24 cellular contexts compared by ENCODE assay signal in genomic region chr18:58252166-58252565, GRCh38.
A peak's percentile ranks its signal among the peaks of the same experiment; 100 is the strongest.
DNase-seq lines count a peak whose midpoint lies in the region; ATAC-seq, FAIRE-seq and TF ChIP-seq lines count a peak whose summit lies in the region.
"Had no signal": no experiment of that assay in that cellular context is flagged by ENCODE, and none has a peak within 500 bp of the region (broad histone marks: within the 10 kb centered on the region; RNA-seq: fewer than 3 reads in every experiment).

No MANE protein-coding gene starts in this region.

- no peak for TF ChIP-seq POLR2A in gastrocnemius medialis (IDR thresholded peaks at IDR 0.05)

- H3K9me3 Mint-ChIP-seq in GM23338, result no peaks in the 10 kb centered on the region
- no peaks in the 10 kb centered on the region for H3K9me3 Mint-ChIP-seq in astrocyte (ENCODE audit: unreplicated experiment)
- peaks cover 20% of the 10 kb centered on the region for H3K9me3 Mint-ChIP-seq in glutamatergic neuron (ENCODE audit: unreplicated experiment)
- H3K9me3 Mint-ChIP-seq: CD4-positive, CD25-positive, alpha-beta regulatory T cell; IgD-negative memory B cell had no signal

- peaks cover 29% of the 10 kb centered on the region for H3K79me2 ChIP-seq in GM23338 (replicated peaks; ENCODE audit: insufficient read depth)
- peaks cover 27% of the 10 kb centered on the region for H3K79me2 ChIP-seq in astrocyte (ENCODE audit: insufficient read depth, low read length)
- no peaks in the 10 kb centered on the region for H3K79me2 ChIP-seq in smooth muscle cell (ENCODE audit: low read depth)

- H3K9me2 ChIP-seq in GM23338 (ENCODE audit: insufficient read depth), result no peaks in the 10 kb centered on the region

- H3K9ac ChIP-seq in astrocyte (ENCODE audit: low read length) (no peak overlapping the region), smooth muscle cell (ENCODE audit: low read depth) (no peak overlapping the region)

- DNase-seq in GM23338 (ENCODE audit: low spot score) (no peak), astrocyte (ENCODE audit: low read depth) (no peak), glutamatergic neuron (no peak), smooth muscle cell (lab: John Stamatoyannopoulos, UW; ENCODE audit: unreplicated experiment) (no peak), gastrocnemius medialis (no peak), COLO668 (lab: John Stamatoyannopoulos, UW; ENCODE audit: unreplicated experiment) (no peak), mucosa of gallbladder (ENCODE audit: low spot score) (no peak)
- DNase-seq: CD4-positive, CD25-positive, alpha-beta regulatory T cell; COR-L47; DND-41; GOT3; HCEC 1CT; MV-4-11; NCI-H1105 treated with DMSO at 0.1 percent for 48 hours; NCI-H2029 treated with DMSO at 0.1 percent for 48 hours; NCI-H226; NCI-H510A treated with DMSO at 0.1 percent for 48 hours; NCI-H748 treated with DMSO at 0.1 percent for 48 hours; SIG-M5 had no signal

- H3K4me3 ChIP-seq in GM23338 (no peak overlapping the region), astrocyte (ENCODE audit: insufficient read depth, low read depth, low read length) (no peak overlapping the region), smooth muscle cell (no peak overlapping the region), gastrocnemius medialis (no peak overlapping the region)

- no peaks in the 10 kb centered on the region for H3K27me3 ChIP-seq in GM23338 (ENCODE audit: insufficient read depth)
- H3K27me3 ChIP-seq in astrocyte (ENCODE audit: insufficient read depth, low read length), result no peaks in the 10 kb centered on the region
- H3K27me3 ChIP-seq in smooth muscle cell (ENCODE audit: low read depth), result no peaks in the 10 kb centered on the region
- no peaks in the 10 kb centered on the region for H3K27me3 ChIP-seq in gastrocnemius medialis

- peaks cover 2% of the 10 kb centered on the region; the same call in 1 of the 2 replicates for H4K20me1 ChIP-seq in GM23338 (replicated peaks; ENCODE audit: insufficient read depth)
- H4K20me1 ChIP-seq in astrocyte (ENCODE audit: insufficient read depth, low read length), result peaks cover 36% of the 10 kb centered on the region
- no peaks in the 10 kb centered on the region for H4K20me1 ChIP-seq in smooth muscle cell (ENCODE audit: low read depth)

- H3K27ac ChIP-seq in GM23338 (ENCODE audit: low read depth) (no peak overlapping the region), astrocyte (ENCODE audit: low read depth, low read length) (no peak overlapping the region), smooth muscle cell (ENCODE audit: low read depth) (peak overlapping the region; percentile 23), gastrocnemius medialis (no peak overlapping the region)

- no peak for TF ChIP-seq CTCF in GM23338 (conservative IDR thresholded peaks at IDR 0.05; ENCODE audit: low read depth in 2 of 2)
- no peak for TF ChIP-seq CTCF in astrocyte (IDR thresholded peaks at IDR 0.05; ENCODE audit: insufficient read depth, low read depth, low read length)
- TF ChIP-seq CTCF in glutamatergic neuron (IDR thresholded peaks at IDR 0.05; ENCODE audit: partially characterized antibody, unreplicated experiment), result no peak
- no peak for TF ChIP-seq CTCF in smooth muscle cell (IDR thresholded peaks at IDR 0.05; ENCODE audit: borderline replicate concordance, insufficient read depth, poor library complexity, severe bottlenecking)
- no peak for TF ChIP-seq CTCF in gastrocnemius medialis (IDR thresholded peaks at IDR 0.05 in 4 of 5, conservative IDR thresholded peaks at IDR 0.05 in 1 of 5)

- H2AFZ ChIP-seq in GM23338 (no peak overlapping the region), astrocyte (ENCODE audit: low read depth, low read length) (no peak overlapping the region), smooth muscle cell (ENCODE audit: low read depth) (no peak overlapping the region)

- H3K27me3 Mint-ChIP-seq in GM23338 (ENCODE audit: insufficient read depth, low read depth, poor library complexity), result peaks cover 9% of the 10 kb centered on the region
- H3K27me3 Mint-ChIP-seq in astrocyte (ENCODE audit: low read depth, unreplicated experiment), result no peaks in the 10 kb centered on the region
- H3K27me3 Mint-ChIP-seq in glutamatergic neuron (ENCODE audit: unreplicated experiment), result peaks cover 10% of the 10 kb centered on the region
- H3K27me3 Mint-ChIP-seq: IgD-negative memory B cell had no signal

- 34% methylated on average over 6 of the region's 6 CpGs for WGBS in smooth muscle cell (ENCODE audit: low lambda C conversion rate)

- H3K36me3 Mint-ChIP-seq in GM23338 (ENCODE audit: low read depth) (peaks cover 11% of the 10 kb centered on the region; the same call in 2 of the 3 replicates), astrocyte (ENCODE audit: low read depth, unreplicated experiment) (peaks cover 13% of the 10 kb centered on the region), glutamatergic neuron (ENCODE audit: unreplicated experiment) (no peaks in the 10 kb centered on the region)
- H3K36me3 Mint-ChIP-seq: CD4-positive, CD25-positive, alpha-beta regulatory T cell had no signal

- H3F3A ChIP-seq in GM23338 (replicated peaks; ENCODE audit: low read depth) (no peaks in the 10 kb centered on the region), smooth muscle cell (ENCODE audit: low read depth) (peaks cover 3% of the 10 kb centered on the region)

- H3K4me2 ChIP-seq in GM23338, result peak overlapping the region; percentile 31; the same call in 1 of the 2 replicates
- H3K4me2 ChIP-seq in astrocyte (ENCODE audit: low read length), result no peak overlapping the region
- peak overlapping the region; percentile 52 for H3K4me2 ChIP-seq in smooth muscle cell

- FAIRE-seq in astrocyte (lab: Jason Lieb, UNC), result peak; percentile 17
- FAIRE-seq: G401.6, GM18507, HTR-8/SVneo had no signal

- H3K4me1 ChIP-seq in GM23338 (ENCODE audit: insufficient read depth), result peaks cover 44% of the 10 kb centered on the region
- H3K4me1 ChIP-seq in astrocyte (ENCODE audit: insufficient read depth, low read length), result peaks cover 6% of the 10 kb centered on the region
- peaks cover 26% of the 10 kb centered on the region for H3K4me1 ChIP-seq in smooth muscle cell (ENCODE audit: low read depth)
- H3K4me1 ChIP-seq in gastrocnemius medialis, result peaks cover 8 to 12% of the 10 kb centered on the region in 2 donors

- intact Hi-C loops in gastrocnemius medialis (cut with DNase I; ENCODE audit: low total_unique reads), result loop anchor here (10.0 kb wide), 1 partner anchor 383 kb away; no protein-coding TSS in a partner anchor

- ATAC-seq in GM23338 (no peak), gastrocnemius medialis (no peak)
- ATAC-seq: Panc1 had no signal

- H3K4me1 Mint-ChIP-seq in GM23338 (peaks cover 57% of the 10 kb centered on the region), astrocyte (ENCODE audit: low read depth, unreplicated experiment) (peaks cover 36% of the 10 kb centered on the region), glutamatergic neuron (ENCODE audit: low read depth, unreplicated experiment) (peaks cover 52% of the 10 kb centered on the region)
- H3K4me1 Mint-ChIP-seq: CD4-positive, CD25-positive, alpha-beta regulatory T cell had no signal

- in situ Hi-C loops in gastrocnemius medialis (cut with MboI; ENCODE audit: low sequenced_read_pairs in 4 of 4), result loop anchor here in 1 of 4 donors (10.0 kb wide), 1 partner anchor 73 kb away; no protein-coding TSS in a partner anchor

- no peaks in the 10 kb centered on the region for H3K36me3 ChIP-seq in GM23338 (ENCODE audit: insufficient read depth)
- H3K36me3 ChIP-seq in astrocyte (ENCODE audit: insufficient read depth, low read length), result peaks cover 13% of the 10 kb centered on the region
- H3K36me3 ChIP-seq in smooth muscle cell (ENCODE audit: low read depth), result no peaks in the 10 kb centered on the region
- H3K36me3 ChIP-seq in gastrocnemius medialis, result no peaks in the 10 kb centered on the region

- H3K9me3 ChIP-seq in astrocyte (ENCODE audit: insufficient read depth, low read depth, low read length), result no peaks in the 10 kb centered on the region
- H3K9me3 ChIP-seq in smooth muscle cell (replicated peaks; ENCODE audit: low read depth), result no peaks in the 10 kb centered on the region
- no peaks in the 10 kb centered on the region for H3K9me3 ChIP-seq in gastrocnemius medialis

- H3K4me3 Mint-ChIP-seq in GM23338 (no peak overlapping the region), astrocyte (ENCODE audit: unreplicated experiment) (no peak overlapping the region), glutamatergic neuron (ENCODE audit: unreplicated experiment) (no peak overlapping the region)
- H3K4me3 Mint-ChIP-seq: CD4-positive, CD25-positive, alpha-beta regulatory T cell; IgD-negative memory B cell had no signal

- H3K27ac Mint-ChIP-seq in GM23338, result no peak overlapping the region
- no peak overlapping the region for H3K27ac Mint-ChIP-seq in astrocyte (ENCODE audit: unreplicated experiment)
- H3K27ac Mint-ChIP-seq in glutamatergic neuron (ENCODE audit: unreplicated experiment), result peak overlapping the region; percentile 60
- H3K27ac Mint-ChIP-seq: IgD-negative memory B cell had no signal

TF ChIP-seq in GM23338, 12 proteins besides CTCF, POLR2A, EP300 and RAD21 (continues in another document):
- no peak for TF ChIP-seq CREB1 (CRISPR knock-in tag; IDR thresholded peaks at IDR 0.05; ENCODE audit: low read depth)
- no peak for TF ChIP-seq JUNB (IDR thresholded peaks at IDR 0.05; ENCODE audit: unreplicated experiment)
- no peak for TF ChIP-seq EZH2phosphoT487 (IDR thresholded peaks at IDR 0.05; ENCODE audit: unreplicated experiment)
- no peak for TF ChIP-seq NANOG (IDR thresholded peaks at IDR 0.05; ENCODE audit: borderline replicate concordance)
